19 cellular contexts compared by ENCODE assay signal in the genomic region with DNA sequence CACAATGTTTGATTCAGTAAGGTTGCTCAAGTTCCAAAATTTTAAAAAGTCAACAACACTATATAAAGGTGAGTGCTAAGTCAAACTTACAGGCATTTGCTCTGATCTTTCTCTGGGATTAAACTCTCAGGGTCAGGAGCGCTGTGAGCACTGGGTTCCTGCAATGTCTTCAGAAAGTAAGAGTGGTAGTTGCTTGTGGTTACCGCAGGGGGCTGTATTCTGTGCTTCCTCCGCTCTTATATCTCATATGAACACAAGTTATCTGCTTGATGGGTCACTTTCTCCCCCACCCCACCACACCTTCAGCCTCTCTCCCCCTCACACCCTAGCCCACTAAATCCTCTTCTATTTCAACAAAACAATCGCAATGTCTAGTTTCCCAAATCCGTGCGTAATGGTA.
A peak's percentile ranks its signal among the peaks of the same experiment; 100 is the strongest.
DNase-seq lines count a peak whose midpoint lies in the region; ATAC-seq and TF ChIP-seq lines count a peak whose summit lies in the region.
"Had no signal": no experiment of that assay in that cellular context is flagged by ENCODE, and none has a peak within 500 bp of the region (broad histone marks: within the 10 kb centered on the region; RNA-seq: fewer than 3 reads in every experiment).

No MANE protein-coding gene starts in this region.

- no peaks in the 10 kb centered on the region for H3K27me3 Mint-ChIP-seq in activated T-helper 1 cell treated with anti-CD3 and anti-CD28 coated beads, Interleukin-12 subunit alpha, Interleukin-12 subunit beta, Interleukin-2, Interleukin-4 antibody, amounts not matched to agents 30 ng/mL and 10 ng/mL and 1 ng/mL, durations not matched to agents 14 hours and 24 hours and 36 hours (ENCODE audit: insufficient read depth)
- H3K27me3 Mint-ChIP-seq: activated naive CD8-positive, alpha-beta T cell had no signal

- H3K27ac ChIP-seq in C4-2B = no peak overlapping the region
- H3K27ac ChIP-seq: coronary artery, gastrocnemius medialis had no signal

- no peak overlapping the region for H3K27ac Mint-ChIP-seq in activated T-helper 1 cell treated with anti-CD3 and anti-CD28 coated beads, Interleukin-12 subunit alpha, Interleukin-12 subunit beta, Interleukin-2, Interleukin-4 antibody, amounts not matched to agents 30 ng/mL and 10 ng/mL and 1 ng/mL, durations not matched to agents 14 hours and 24 hours and 36 hours
- H3K27ac Mint-ChIP-seq: activated naive CD8-positive, alpha-beta T cell; activated T-cell treated with anti-CD3 and anti-CD28 coated beads, Interleukin-2, amount 50 U/mL, for 24 hours had no signal

- intact Hi-C loops in activated T-helper 1 cell treated with anti-CD3 and anti-CD28 coated beads, Interleukin-12 subunit alpha, Interleukin-12 subunit beta, Interleukin-2, Interleukin-4 antibody, amounts not matched to agents 30 ng/mL and 10 ng/mL and 1 ng/mL, durations not matched to agents 14 hours and 24 hours and 36 hours (cut with micrococcal nuclease) = no loop called here

- H3K4me3 Mint-ChIP-seq in activated T-helper 1 cell treated with anti-CD3 and anti-CD28 coated beads, Interleukin-12 subunit alpha, Interleukin-12 subunit beta, Interleukin-2, Interleukin-4 antibody, amounts not matched to agents 30 ng/mL and 10 ng/mL and 1 ng/mL, durations not matched to agents 14 hours and 24 hours and 36 hours = no peak overlapping the region
- H3K4me3 Mint-ChIP-seq: activated naive CD8-positive, alpha-beta T cell; activated T-cell treated with anti-CD3 and anti-CD28 coated beads, Interleukin-2, amount 50 U/mL, for 24 hours had no signal

- H3K4me1 Mint-ChIP-seq in activated T-helper 1 cell treated with anti-CD3 and anti-CD28 coated beads, Interleukin-12 subunit alpha, Interleukin-12 subunit beta, Interleukin-2, Interleukin-4 antibody, amounts not matched to agents 30 ng/mL and 10 ng/mL and 1 ng/mL, durations not matched to agents 14 hours and 24 hours and 36 hours (ENCODE audit: low read depth) = no peaks in the 10 kb centered on the region

- TF ChIP-seq CTCF in C4-2B (conservative IDR thresholded peaks at IDR 0.05) (peak; percentile 30), fibroblast of the aortic adventitia (IDR thresholded peaks at IDR 0.05; ENCODE audit: insufficient read depth, low read length) (peak; percentile 19)

- no peak overlapping the region for H3K4me3 ChIP-seq in fibroblast of the aortic adventitia (ENCODE audit: low read depth, low read length)
- H3K4me3 ChIP-seq: coronary artery, gastrocnemius medialis had no signal

- ATAC-seq in GM18861 (IDR thresholded peaks at IDR 0.05; ENCODE audit: unreplicated experiment) (peak; percentile 46), HG03135 (IDR thresholded peaks at IDR 0.05; ENCODE audit: unreplicated experiment) (no peak)
- ATAC-seq: gastrocnemius medialis, left ventricle myocardium superior had no signal

- DNase-seq in NCI-H82 (lab: John Stamatoyannopoulos, UW) (peak; percentile 46), fibroblast of the aortic adventitia (ENCODE audit: low read depth) (no peak), NCI-H2171 (lab: John Stamatoyannopoulos, UW) (no peak)
- no peak for DNase-seq in activated CD4-positive, alpha-beta T cell treated with anti-CD3 and anti-CD28 coated beads for 48 hours
- DNase-seq in activated T-helper 1 cell treated with anti-CD3 and anti-CD28 coated beads, Interleukin-12 subunit alpha, Interleukin-12 subunit beta, Interleukin-2, Interleukin-4 antibody, amounts not matched to agents 30 ng/mL and 10 ng/mL and 1 ng/mL, durations not matched to agents 14 hours and 24 hours and 36 hours (ENCODE audit: low spot score) = no peak
- DNase-seq: activated CD4-positive, alpha-beta T cell treated with anti-CD3 and anti-CD28 coated beads, Interleukin-2, amount 50 U/mL, for 48 hours; activated T-cell treated with anti-CD3 and anti-CD28 coated beads, Interleukin-2, amount 50 U/mL, for 24 hours; Caco-2; gastrocnemius medialis; left ventricle myocardium superior; NCI-H1048; NCI-H2029 treated with DMSO at 0.1 percent for 48 hours; NCI-H524 treated with DMSO at 0.1 percent for 48 hours; OCI-M1 had no signal

- no peaks in the 10 kb centered on the region for H3K36me3 Mint-ChIP-seq in activated T-helper 1 cell treated with anti-CD3 and anti-CD28 coated beads, Interleukin-12 subunit alpha, Interleukin-12 subunit beta, Interleukin-2, Interleukin-4 antibody, amounts not matched to agents 30 ng/mL and 10 ng/mL and 1 ng/mL, durations not matched to agents 14 hours and 24 hours and 36 hours (ENCODE audit: low read depth)
- H3K36me3 Mint-ChIP-seq: activated naive CD8-positive, alpha-beta T cell had no signal

- no peaks in the 10 kb centered on the region for H3K9me3 Mint-ChIP-seq in activated T-helper 1 cell treated with anti-CD3 and anti-CD28 coated beads, Interleukin-12 subunit alpha, Interleukin-12 subunit beta, Interleukin-2, Interleukin-4 antibody, amounts not matched to agents 30 ng/mL and 10 ng/mL and 1 ng/mL, durations not matched to agents 14 hours and 24 hours and 36 hours
- H3K9me3 Mint-ChIP-seq: activated T-cell treated with anti-CD3 and anti-CD28 coated beads, Interleukin-2, amount 50 U/mL, for 24 hours had no signal
